8 cellular contexts compared by ENCODE assay signal in the genomic region with DNA sequence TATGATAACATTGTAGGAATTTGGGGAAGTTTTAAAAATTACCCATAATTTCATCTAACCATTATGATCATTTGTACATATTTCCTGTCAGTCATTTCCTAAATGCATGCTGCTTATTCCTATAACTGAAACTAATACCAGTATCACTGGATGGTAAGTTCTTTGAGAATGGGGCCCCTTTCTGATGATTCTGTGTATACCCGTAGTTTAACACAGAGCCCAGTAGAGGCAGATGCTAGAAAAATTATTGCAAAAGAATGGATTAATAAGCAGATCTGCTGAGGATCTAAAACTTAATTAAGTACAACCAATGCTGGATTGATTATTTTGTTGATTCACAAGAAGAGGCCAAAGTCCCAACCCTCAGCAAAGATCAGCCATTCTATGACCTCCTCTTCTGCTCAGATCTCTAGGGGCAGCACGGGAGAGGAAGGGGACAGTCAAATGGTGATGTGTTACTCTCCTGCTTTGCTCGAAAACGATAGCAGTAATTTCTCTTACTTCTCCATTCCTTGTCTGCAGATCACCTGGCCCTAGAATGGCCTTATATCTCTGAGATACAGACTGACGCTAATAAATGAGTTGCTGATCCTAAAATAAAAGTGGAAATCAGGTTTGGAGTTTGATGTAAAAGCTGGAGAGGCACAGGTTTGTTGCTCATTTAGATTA.
DNase-seq lines count a peak whose midpoint lies in the region; ATAC-seq and TF ChIP-seq lines count a peak whose summit lies in the region.

No MANE protein-coding gene starts in this region.

- no peak for TF ChIP-seq EP300 in SK-N-SH (IDR thresholded peaks at IDR 0.05; ENCODE audit: borderline replicate concordance in 1 of 2, low read depth in 1 of 2, low read length in 1 of 2)

- no peak for TF ChIP-seq RAD21 in SK-N-SH (IDR thresholded peaks at IDR 0.05; ENCODE audit: low read length)

- 31% methylated on average over 5 of the region's 5 CpGs for WGBS in right lobe of liver (ENCODE audit: insufficient coverage, low coverage, low lambda C conversion rate, missing lambda C conversion rate)
- 84% methylated on average over 5 of the region's 5 CpGs for WGBS in SK-N-SH (ENCODE audit: low lambda C conversion rate)

- H3K4me3 ChIP-seq in RWPE2 (ENCODE audit: severe bottlenecking) (no peak overlapping the region), right lobe of liver (no peak overlapping the region), SK-N-SH (ENCODE audit: low read depth in 2 of 2, low read length in 1 of 2) (no peak overlapping the region)

- CTCF ChIA-PET in SK-N-SH (lab: Yijun Ruan, JAX) = interaction anchor here (1.0 kb wide), 1 partner anchor 30 kb away, joined by 3 read pairs; no protein-coding TSS in a partner anchor

- H3K27me3 Mint-ChIP-seq in endothelial cell (ENCODE audit: unreplicated experiment) = no peaks in the 10 kb centered on the region

- no peaks in the 10 kb centered on the region for H3K9me3 ChIP-seq in RWPE2 (ENCODE audit: severe bottlenecking)
- H3K9me3 ChIP-seq in right lobe of liver = no peaks in the 10 kb centered on the region
- H3K9me3 ChIP-seq in SK-N-SH = no peaks in the 10 kb centered on the region

- H3K9ac ChIP-seq in SK-N-SH = no peak overlapping the region

- no peak for DNase-seq in RWPE2 (ENCODE audit: low spot score)
- no peak for DNase-seq in right lobe of liver
- DNase-seq in SK-N-SH = no peak
- DNase-seq in HuH-7.5 (ENCODE audit: low spot score) = no peak
- DNase-seq in endothelial cell (ENCODE audit: low spot score) = no peak
- no peak for DNase-seq in superior temporal gyrus (ENCODE audit: extremely low spot score)

- H2AFZ ChIP-seq in SK-N-SH (ENCODE audit: low read depth) = no peak overlapping the region

- POLR2A ChIA-PET in SK-N-SH (lab: Yijun Ruan, JAX) = no interaction called here

- H3K4me1 Mint-ChIP-seq in endothelial cell (ENCODE audit: unreplicated experiment) = no peaks in the 10 kb centered on the region

- no peaks in the 10 kb centered on the region for H3K36me3 ChIP-seq in RWPE2 (ENCODE audit: low read depth)
- no peaks in the 10 kb centered on the region for H3K36me3 ChIP-seq in right lobe of liver
- no peaks in the 10 kb centered on the region for H3K36me3 ChIP-seq in SK-N-SH (replicated peaks in 1 of 2; ENCODE audit: control insufficient read depth in 1 of 2, insufficient read depth in 2 of 2, low read length in 1 of 2)

- H3K27ac ChIP-seq in RWPE2 (ENCODE audit: poor library complexity, severe bottlenecking) = peak overlapping the region; percentile 93
- H3K27ac ChIP-seq in right lobe of liver = peak overlapping the region in 1 of 3 donors; percentile 20
- no peak overlapping the region for H3K27ac ChIP-seq in SK-N-SH (ENCODE audit: low read depth in 2 of 2, low read length in 1 of 2)

- H3K79me2 ChIP-seq in SK-N-SH (ENCODE audit: insufficient read depth) = no peaks in the 10 kb centered on the region

- H3K4me3 Mint-ChIP-seq in endothelial cell (ENCODE audit: unreplicated experiment) = no peak overlapping the region

- H3K27ac Mint-ChIP-seq in endothelial cell (ENCODE audit: unreplicated experiment) = no peak overlapping the region

- no peaks in the 10 kb centered on the region for H3K36me3 Mint-ChIP-seq in endothelial cell (ENCODE audit: low read depth, unreplicated experiment)

- no peaks in the 10 kb centered on the region for H3K9me3 Mint-ChIP-seq in endothelial cell (ENCODE audit: unreplicated experiment)

- TF ChIP-seq CTCF in RWPE2 (IDR thresholded peaks at IDR 0.05; ENCODE audit: poor library complexity, severe bottlenecking) (no peak), right lobe of liver (IDR thresholded peaks at IDR 0.05) (no peak), SK-N-SH (IDR thresholded peaks at IDR 0.05) (no peak), endothelial cell (IDR thresholded peaks at IDR 0.05; ENCODE audit: unreplicated experiment) (no peak)

- H4K20me1 ChIP-seq in SK-N-SH (ENCODE audit: insufficient read depth) = no peaks in the 10 kb centered on the region

- H3F3A ChIP-seq in SK-N-SH (replicated peaks; ENCODE audit: insufficient read depth) = no peaks in the 10 kb centered on the region

- intact Hi-C loops in right lobe of liver (cut with DNase I) = no loop called here

- peaks cover 48% of the 10 kb centered on the region for H3K4me1 ChIP-seq in RWPE2 (ENCODE audit: insufficient read depth, poor library complexity, severe bottlenecking)
- peaks cover 0 to 6% (median 0%) of the 10 kb centered on the region in 4 donors for H3K4me1 ChIP-seq in right lobe of liver
- H3K4me1 ChIP-seq in SK-N-SH (ENCODE audit: control insufficient read depth in 1 of 2, insufficient read depth in 2 of 2, low read depth in 1 of 2, low read length in 1 of 2) = no peaks in the 10 kb centered on the region

- H3K9me2 ChIP-seq in SK-N-SH = no peaks in the 10 kb centered on the region

- no peak overlapping the region for H3K4me2 ChIP-seq in SK-N-SH

- H3K27me3 ChIP-seq in RWPE2 (ENCODE audit: insufficient read depth, poor library complexity, severe bottlenecking) = no peaks in the 10 kb centered on the region
- H3K27me3 ChIP-seq in right lobe of liver = no peaks in the 10 kb centered on the region
- no peaks in the 10 kb centered on the region for H3K27me3 ChIP-seq in SK-N-SH (ENCODE audit: insufficient read depth)

- TF ChIP-seq POLR2A in right lobe of liver (IDR thresholded peaks at IDR 0.05) = no peak

- ATAC-seq in GM18907 (IDR thresholded peaks at IDR 0.05; ENCODE audit: unreplicated experiment) (peak; percentile 50), HG02642 (IDR thresholded peaks at IDR 0.05; ENCODE audit: poor library complexity, unreplicated experiment) (peak; percentile 54), RWPE2 (ENCODE audit: low read depth) (no peak), right lobe of liver (peak; percentile 48 to 61 (median 54))

TF ChIP-seq in SK-N-SH, 30 proteins besides CTCF, POLR2A, EP300 and RAD21:
- TF ChIP-seq, protein P1, sequence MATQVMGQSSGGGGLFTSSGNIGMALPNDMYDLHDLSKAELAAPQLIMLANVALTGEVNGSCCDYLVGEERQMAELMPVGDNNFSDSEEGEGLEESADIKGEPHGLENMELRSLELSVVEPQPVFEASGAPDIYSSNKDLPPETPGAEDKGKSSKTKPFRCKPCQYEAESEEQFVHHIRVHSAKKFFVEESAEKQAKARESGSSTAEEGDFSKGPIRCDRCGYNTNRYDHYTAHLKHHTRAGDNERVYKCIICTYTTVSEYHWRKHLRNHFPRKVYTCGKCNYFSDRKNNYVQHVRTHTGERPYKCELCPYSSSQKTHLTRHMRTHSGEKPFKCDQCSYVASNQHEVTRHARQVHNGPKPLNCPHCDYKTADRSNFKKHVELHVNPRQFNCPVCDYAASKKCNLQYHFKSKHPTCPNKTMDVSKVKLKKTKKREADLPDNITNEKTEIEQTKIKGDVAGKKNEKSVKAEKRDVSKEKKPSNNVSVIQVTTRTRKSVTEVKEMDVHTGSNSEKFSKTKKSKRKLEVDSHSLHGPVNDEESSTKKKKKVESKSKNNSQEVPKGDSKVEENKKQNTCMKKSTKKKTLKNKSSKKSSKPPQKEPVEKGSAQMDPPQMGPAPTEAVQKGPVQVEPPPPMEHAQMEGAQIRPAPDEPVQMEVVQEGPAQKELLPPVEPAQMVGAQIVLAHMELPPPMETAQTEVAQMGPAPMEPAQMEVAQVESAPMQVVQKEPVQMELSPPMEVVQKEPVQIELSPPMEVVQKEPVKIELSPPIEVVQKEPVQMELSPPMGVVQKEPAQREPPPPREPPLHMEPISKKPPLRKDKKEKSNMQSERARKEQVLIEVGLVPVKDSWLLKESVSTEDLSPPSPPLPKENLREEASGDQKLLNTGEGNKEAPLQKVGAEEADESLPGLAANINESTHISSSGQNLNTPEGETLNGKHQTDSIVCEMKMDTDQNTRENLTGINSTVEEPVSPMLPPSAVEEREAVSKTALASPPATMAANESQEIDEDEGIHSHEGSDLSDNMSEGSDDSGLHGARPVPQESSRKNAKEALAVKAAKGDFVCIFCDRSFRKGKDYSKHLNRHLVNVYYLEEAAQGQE (IDR thresholded peaks at IDR 0.05; ENCODE audit: low read depth, low read length) = no peak
- TF ChIP-seq RFX5 (IDR thresholded peaks at IDR 0.05; ENCODE audit: low read length) (no peak), NFIC (IDR thresholded peaks at IDR 0.05; ENCODE audit: borderline replicate concordance) (no peak), TCF12 (IDR thresholded peaks at IDR 0.05) (no peak), FOXJ3 (CRISPR knock-in tag; IDR thresholded peaks at IDR 0.05) (no peak), YY1 (IDR thresholded peaks at IDR 0.05; ENCODE audit: low read depth) (no peak), SIN3A (IDR thresholded peaks at IDR 0.05; ENCODE audit: borderline replicate concordance, low read depth, low read length) (no peak), TAF1 (IDR thresholded peaks at IDR 0.05; ENCODE audit: borderline replicate concordance, low read depth, low read length) (no peak), TEAD4 (IDR thresholded peaks at IDR 0.05; ENCODE audit: borderline replicate concordance, insufficient read depth) (no peak), GATA2 (CRISPR knock-in tag; IDR thresholded peaks at IDR 0.05) (no peak), POLR2AphosphoS5 (IDR thresholded peaks at IDR 0.05; ENCODE audit: low read depth, low read length) (no peak), GABPA (IDR thresholded peaks at IDR 0.05; ENCODE audit: low read depth) (no peak)
